ENCODE assay signal across 29 cellular contexts in genomic region chr9:130942084-130942483, GRCh38. TPM values are rescaled to one million over a fixed set of nuclear protein-coding genes. Genes with fewer than 3 reads are reported as not detected.
DNase-seq lines count a peak whose midpoint lies in the region; ATAC-seq and TF ChIP-seq lines count a peak whose summit lies in the region.
"Had no signal": no experiment of that assay in that cellular context is flagged by ENCODE, and none has a peak within 500 bp of the region (broad histone marks: within the 10 kb centered on the region; RNA-seq: fewer than 3 reads in every experiment).

No MANE protein-coding gene starts in this region.

- H3K4me3 ChIP-seq in H7 (ENCODE audit: insufficient read depth, low read depth, low read length) (no peak overlapping the region), IMR-90 (ENCODE audit: insufficient read depth, low read depth, low read length) (no peak overlapping the region), brain microvascular endothelial cell (ENCODE audit: low read depth, low read length) (no peak overlapping the region), neuronal stem cell (ENCODE audit: low read length in 2 of 2) (no peak overlapping the region), testis (no peak overlapping the region), tibial nerve (no peak overlapping the region)
- H3K4me3 ChIP-seq: BLaER1, GM12878 had no signal

- H3K14ac ChIP-seq in IMR-90 (replicated peaks; ENCODE audit: low read depth, low read length), result no peak overlapping the region
- H3K14ac ChIP-seq in neuronal stem cell (ENCODE audit: low read length), result no peak overlapping the region

- no peak overlapping the region for H3K56ac ChIP-seq in IMR-90 (ENCODE audit: extremely low read depth, insufficient read depth, low read length)

- peaks cover 2% of the 10 kb centered on the region; the same call in 1 of the 2 replicates for H3K9me1 ChIP-seq in IMR-90 (ENCODE audit: insufficient read depth, low read length)

- H3K79me1 ChIP-seq in IMR-90 (ENCODE audit: low read depth in 1 of 2, low read length in 2 of 2) (0 out of 4 replicates have a peak, but pooled peaks cover 0 to 3% of the 10 kb centered on the region in 2 experiments), neuronal stem cell (ENCODE audit: low read depth, low read length) (no peaks in the 10 kb centered on the region)

- TF ChIP-seq CTCF in IMR-90 (conservative IDR thresholded peaks at IDR 0.05; ENCODE audit: low read depth, low read length) (no peak), brain microvascular endothelial cell (IDR thresholded peaks at IDR 0.05; ENCODE audit: low read depth, low read length, missing control alignments) (no peak), testis (IDR thresholded peaks at IDR 0.05) (no peak), tibial nerve (IDR thresholded peaks at IDR 0.05) (no peak)

- no peak overlapping the region for H4K8ac ChIP-seq in IMR-90 (ENCODE audit: low read depth in 2 of 2, low read length in 2 of 2)
- no peak overlapping the region for H4K8ac ChIP-seq in neuronal stem cell (ENCODE audit: low read depth, low read length)

- no peak overlapping the region for H4K91ac ChIP-seq in IMR-90 (ENCODE audit: insufficient read depth, low read depth, low read length)
- H4K91ac ChIP-seq in neuronal stem cell (ENCODE audit: low read depth, low read length, poor library complexity), result no peak overlapping the region

- H3K4me1 ChIP-seq in IMR-90 (ENCODE audit: control insufficient read depth, insufficient read depth, low read length), result peaks cover 3% of the 10 kb centered on the region; the same call in 1 of the 2 replicates
- peaks cover 7 to 9% of the 10 kb centered on the region in 2 donors for H3K4me1 ChIP-seq in neuronal stem cell (ENCODE audit: control insufficient read depth in 2 of 2, insufficient read depth in 1 of 2, low read depth in 1 of 2, low read length in 2 of 2)
- H3K4me1 ChIP-seq in testis, result peaks cover 14% of the 10 kb centered on the region
- peaks cover 0 to 34% (median 14%) of the 10 kb centered on the region in 4 donors for H3K4me1 ChIP-seq in tibial nerve
- H3K4me1 ChIP-seq: BE2C had no signal

- TF ChIP-seq RAD21 in IMR-90 (IDR thresholded peaks at IDR 0.05; ENCODE audit: low read length), result no peak

- H3K4ac ChIP-seq in IMR-90 (ENCODE audit: low read depth, low read length), result no peak overlapping the region
- no peak overlapping the region for H3K4ac ChIP-seq in neuronal stem cell (ENCODE audit: low read length)

- H3K23ac ChIP-seq in IMR-90 (ENCODE audit: low read depth, low read length) (no peak overlapping the region), neuronal stem cell (ENCODE audit: low read depth, low read length, poor library complexity) (peak overlapping the region; percentile 66)

- H2BK5ac ChIP-seq in IMR-90 (ENCODE audit: low read depth, low read length, poor library complexity, severe bottlenecking) (no peak overlapping the region), neuronal stem cell (ENCODE audit: low read length) (no peak overlapping the region)

- no peak for ATAC-seq in IMR-90 (ENCODE audit: low read depth)
- no peak for ATAC-seq in GM19328 (IDR thresholded peaks at IDR 0.05; ENCODE audit: unreplicated experiment)
- ATAC-seq: GM12878 had no signal

- no peak overlapping the region for H3K27ac ChIP-seq in IMR-90 (ENCODE audit: insufficient read depth, low read length)
- H3K27ac ChIP-seq in brain microvascular endothelial cell, result peak overlapping the region; percentile 3
- H3K27ac ChIP-seq in neuronal stem cell (replicated peaks; ENCODE audit: low read length), result no peak overlapping the region
- H3K27ac ChIP-seq in testis, result no peak overlapping the region
- no peak overlapping the region for H3K27ac ChIP-seq in tibial nerve
- H3K27ac ChIP-seq: 22Rv1, BLaER1 had no signal

- in situ Hi-C loops in IMR-90 (cut with MboI; ENCODE audit: low sequenced_read_pairs) (no loop called here), brain microvascular endothelial cell (cut with HindIII; ENCODE audit: low pct_ligation_motif_present, low sequenced_read_pairs) (no loop called here)

- 80% methylated on average over 1 of the region's 6 CpGs; no CpG with 5 or more reads in 1 of the 2 experiments for WGBS in IMR-90 (ENCODE audit: extremely low coverage in 2 of 2, insufficient read length in 1 of 2), 2 experiments
- no CpG with 5 or more reads among the region's 6 CpGs for WGBS in neuronal stem cell (ENCODE audit: extremely low coverage in 2 of 2, insufficient read length in 2 of 2, insufficient replicate concordance in 1 of 2), 2 donors
- 81 to 87% methylated on average over 2 to 6 of the region's 6 CpGs for WGBS in testis, 2 donors
- WGBS in tibial nerve, 2 donors, result 84 to 87% methylated on average over 6 of the region's 6 CpGs

- dilution Hi-C loops in IMR-90 (cut with HindIII; ENCODE audit: low sequenced_read_pairs, unreplicated experiment), result no loop called here

- H2BK15ac ChIP-seq in IMR-90 (ENCODE audit: low read depth, low read length) (no peak overlapping the region), neuronal stem cell (ENCODE audit: low read length) (no peak overlapping the region)

- no peak overlapping the region for H2BK120ac ChIP-seq in IMR-90 (ENCODE audit: low read depth, low read length)
- no peak overlapping the region for H2BK120ac ChIP-seq in neuronal stem cell (ENCODE audit: low read depth, low read length)

- H3K18ac ChIP-seq in IMR-90 (ENCODE audit: low read depth, low read length) (no peak overlapping the region), neuronal stem cell (ENCODE audit: low read length) (no peak overlapping the region)

- H4K20me1 ChIP-seq in IMR-90 (ENCODE audit: insufficient read depth, low read length), result peaks cover 6% of the 10 kb centered on the region; the same call in 1 of the 2 replicates

- no peak overlapping the region for H2BK12ac ChIP-seq in neuronal stem cell (ENCODE audit: low read length)

- H3K27me3 ChIP-seq in H7 (ENCODE audit: control insufficient read depth, insufficient read depth, low read length) (peaks cover 38% of the 10 kb centered on the region), IMR-90 (ENCODE audit: control insufficient read depth, insufficient read depth, low read length) (peaks cover 51% of the 10 kb centered on the region), brain microvascular endothelial cell (replicated peaks) (peaks cover 81% of the 10 kb centered on the region), neuronal stem cell (ENCODE audit: control insufficient read depth in 3 of 3, insufficient read depth in 3 of 3, low read depth in 1 of 3, low read length in 3 of 3) (peaks cover 21 to 86% (median 49%) of the 10 kb centered on the region in 3 experiments), testis (no peaks in the 10 kb centered on the region), tibial nerve (peaks cover 2 to 56% of the 10 kb centered on the region in 2 donors)

- intact Hi-C loops in IMR-90 (cut with micrococcal nuclease), result no loop called here
- intact Hi-C loops in testis (cut with DNase I; ENCODE audit: low total_unique reads), result loop anchor here (10.0 kb wide), 1 partner anchor 237 kb away; no protein-coding TSS in a partner anchor

- H3K9ac ChIP-seq in IMR-90 (ENCODE audit: low read depth, low read length) (no peak overlapping the region), neuronal stem cell (ENCODE audit: low read depth, low read length, poor library complexity) (no peak overlapping the region)
- H3K9ac ChIP-seq: BLaER1 had no signal

- TF ChIP-seq POLR2A in IMR-90 (IDR thresholded peaks at IDR 0.05; ENCODE audit: low read depth, low read length), result no peak
- TF ChIP-seq POLR2A in testis (IDR thresholded peaks at IDR 0.05), result no peak
- TF ChIP-seq POLR2A in tibial nerve (IDR thresholded peaks at IDR 0.05), result no peak

- POLR2A ChIA-PET in IMR-90 (lab: Charles Lee; ENCODE audit: unreplicated experiment), result no interaction called here

- H3K36me3 ChIP-seq in H7 (replicated peaks; ENCODE audit: control insufficient read depth, insufficient read depth, low read length) (no peaks in the 10 kb centered on the region), IMR-90 (ENCODE audit: control insufficient read depth, insufficient read depth, low read length) (no peaks in the 10 kb centered on the region), brain microvascular endothelial cell (replicated peaks) (no peaks in the 10 kb centered on the region), neuronal stem cell (replicated peaks in 1 of 2; ENCODE audit: control insufficient read depth in 2 of 2, insufficient read depth in 2 of 2, low read length in 2 of 2) (no peaks in the 10 kb centered on the region), testis (ENCODE audit: low read depth, missing control alignments) (no peaks in the 10 kb centered on the region), tibial nerve (no peaks in the 10 kb centered on the region)
- H3K36me3 ChIP-seq: BE2C, BLaER1 had no signal

- H3K4me2 ChIP-seq in IMR-90 (ENCODE audit: low read depth, low read length), result no peak overlapping the region
- H3K4me2 ChIP-seq in neuronal stem cell (ENCODE audit: insufficient read depth, low read length, poor library complexity, severe bottlenecking), result no peak overlapping the region
- H3K4me2 ChIP-seq: BLaER1 had no signal

- no peak overlapping the region for H4K5ac ChIP-seq in IMR-90 (ENCODE audit: low read depth, low read length)

- CTCF ChIA-PET in IMR-90 (lab: Yijun Ruan, JAX), result interaction anchor here (0.5 kb wide), 1 partner anchor 236 kb away, joined by 4 read pairs; no protein-coding TSS in a partner anchor

- H2AK5ac ChIP-seq in IMR-90 (ENCODE audit: low read depth, low read length) (no peak overlapping the region), neuronal stem cell (ENCODE audit: low read depth, low read length) (no peak overlapping the region)

- no peak overlapping the region for H2BK20ac ChIP-seq in IMR-90 (ENCODE audit: low read depth, low read length)

- no peak for TF ChIP-seq EP300 in tibial nerve (IDR thresholded peaks at IDR 0.05)

- H2AK9ac ChIP-seq in IMR-90 (replicated peaks; ENCODE audit: low read depth, low read length, poor library complexity), result peak overlapping the region; percentile 20

- no TSS peak for BruUV-seq in IMR-90 (replicated peaks; lab: Mats Ljungman, UMichigan)

- H3K9me3 ChIP-seq in IMR-90 (ENCODE audit: control insufficient read depth, insufficient read depth, low read length) (no peaks in the 10 kb centered on the region), neuronal stem cell (replicated peaks in 1 of 2; ENCODE audit: control insufficient read depth in 2 of 2, insufficient read depth in 1 of 2, low read depth in 1 of 2, low read length in 2 of 2) (peaks cover 0 to 3% of the 10 kb centered on the region in 2 donors), testis (no peaks in the 10 kb centered on the region), tibial nerve (no peaks in the 10 kb centered on the region)
- H3K9me3 ChIP-seq: BE2C, BLaER1 had no signal

- no peak overlapping the region for H2AFZ ChIP-seq in IMR-90 (replicated peaks; ENCODE audit: low read length, poor library complexity)
- H2AFZ ChIP-seq in neuronal stem cell (ENCODE audit: low read length), result no peak overlapping the region

- DNase-seq in H7, result peak; percentile 27
- DNase-seq in IMR-90, result no peak
- DNase-seq in brain microvascular endothelial cell, result no peak
- no peak for DNase-seq in neuronal stem cell (ENCODE audit: low spot score)
- DNase-seq in testis, result no peak
- no peak for DNase-seq in tibial nerve (ENCODE audit: low spot score in 2 of 2)
- DNase-seq in activated effector memory CD4-positive, alpha-beta T cell treated with Interleukin-2 at 50 U/mL for 16 hours, result no peak
- DNase-seq: ACHN; BE2C; C1 segment of cervical spinal cord; CD4-positive, alpha-beta memory T cell; CD4-positive, CD25-positive, alpha-beta regulatory T cell; CD8-positive, alpha-beta memory T cell; COR-L47; DMS 273 treated with DMSO at 0.1 percent for 48 hours; DMS153; DMS79; DND-41; EL; GDM1 had no signal

RNA-seq across cellular contexts. Expression of gene FIBCD1, which starts 3.0 kb away (rescaled TPM):
- 6.1 and 6.2 TPM in 2 replicates for total RNA-seq in H7 (2014; rRNA removed; shearing (Covaris generic))
- 1.1 and 2.2 TPM in 2 replicates for total RNA-seq in IMR-90 (2012; rRNA removed)
- polyA plus RNA-seq in IMR-90 (2012; rRNA removed), result 10.1 and 12.2 TPM in 2 replicates
- polyA plus RNA-seq in IMR-90 (2012; cell fraction: cytosol; rRNA removed), result 8.8 and 15.2 TPM in 2 replicates
- 11.6 and 31.9 TPM in 2 replicates for polyA plus RNA-seq in IMR-90 (2012; cell fraction: nucleus; rRNA removed; ENCODE audit: low replicate concordance)
- polyA plus RNA-seq in neuronal stem cell (2013, experiment 1 of 2), result 0.82 TPM
- 0.89 TPM for polyA plus RNA-seq in neuronal stem cell (2013, experiment 2 of 2)
- 10 to 100 TPM; 29.1 to 33.5 TPM for total RNA-seq in testis
- 20.8 TPM for polyA plus RNA-seq in testis (ENCODE audit: insufficient read depth, low read depth, low replicate concordance)
- total RNA-seq in tibial nerve, result not detected
- total RNA-seq: CD4-positive, alpha-beta memory T cell; CD4-positive, CD25-positive, alpha-beta regulatory T cell; CD8-positive, alpha-beta memory T cell had no signal
- polyA plus RNA-seq: CD14-positive monocyte; CD4-positive, alpha-beta memory T cell; CD4-positive, CD25-positive, alpha-beta regulatory T cell; CD8-positive, alpha-beta memory T cell had no signal

RNA-seq across cellular contexts. Expression of gene QRFP, which starts 45.5 kb away (rescaled TPM):
- total RNA-seq in H7 (2014; rRNA removed; shearing (Covaris generic)), result not detected in 2 replicates
- total RNA-seq in IMR-90 (2012; rRNA removed) (not detected in 2 replicates), testis (under 1 TPM in 1 of 2 donors, not detected in 1; 0.24 TPM), tibial nerve (not detected)
- polyA plus RNA-seq in IMR-90 (2012; rRNA removed) (not detected in 2 replicates), testis (ENCODE audit: insufficient read depth, low read depth, low replicate concordance) (not detected)
- polyA plus RNA-seq in IMR-90 (2012; cell fraction: cytosol; rRNA removed), result not detected in 2 replicates
- polyA plus RNA-seq in IMR-90 (2012; cell fraction: nucleus; rRNA removed; ENCODE audit: low replicate concordance), result not detected in 2 replicates
- not detected for polyA plus RNA-seq in neuronal stem cell (2013, experiment 1 of 2)
- not detected for polyA plus RNA-seq in neuronal stem cell (2013, experiment 2 of 2)
- total RNA-seq: A673; CD4-positive, alpha-beta memory T cell; CD4-positive, CD25-positive, alpha-beta regulatory T cell; CD8-positive, alpha-beta memory T cell; Daoy; G401; GM12878 had no signal
- polyA plus RNA-seq: AG04450; CD4-positive, alpha-beta memory T cell; CD4-positive, CD25-positive, alpha-beta regulatory T cell; CD8-positive, alpha-beta memory T cell; GM12878 had no signal
